Comparison of ENCODE assay signal across 8 cellular contexts in the genomic region with DNA sequence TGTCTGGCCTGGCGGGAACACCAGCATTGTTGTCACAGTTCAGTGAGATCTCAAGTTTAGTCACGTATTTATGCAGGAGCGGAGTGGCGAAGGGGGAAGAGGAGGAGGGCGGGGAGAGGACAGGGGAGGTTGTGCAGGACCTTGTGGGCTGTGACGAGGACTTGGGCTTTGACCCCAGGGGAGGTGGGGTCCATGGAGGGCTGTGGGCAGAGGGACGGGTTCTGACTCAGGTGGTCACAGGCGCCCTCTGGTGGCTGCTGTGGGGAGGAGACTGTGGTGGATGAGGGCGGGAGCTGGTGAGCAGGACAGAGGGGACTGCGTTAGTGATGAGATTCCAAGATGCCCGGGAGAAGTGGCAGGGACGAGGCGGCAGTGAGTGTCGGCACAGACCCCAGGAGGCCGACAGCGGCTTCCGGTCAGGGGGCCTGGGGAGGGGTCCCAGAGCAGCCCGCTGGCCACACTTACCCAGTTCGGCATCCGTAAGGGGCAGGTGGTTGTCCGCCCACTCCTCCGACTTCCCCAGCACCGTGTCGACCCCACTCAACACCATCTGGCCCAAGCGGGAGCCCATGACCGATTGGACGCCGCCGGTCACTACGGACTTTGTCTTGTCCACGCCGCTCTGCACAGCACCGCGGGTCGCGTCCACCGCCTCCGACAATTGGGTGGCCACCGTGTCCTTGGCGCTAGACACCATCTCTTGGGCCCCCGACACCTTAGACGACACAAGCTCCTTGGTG. TPM values are rescaled to one million over a fixed set of nuclear protein-coding genes. Genes with fewer than 3 reads are reported as not detected.
DNase-seq lines count a peak whose midpoint lies in the region; ATAC-seq, FAIRE-seq and TF ChIP-seq lines count a peak whose summit lies in the region.

No MANE protein-coding gene starts in this region.

- no peaks in the 10 kb centered on the region for H3K9me3 ChIP-seq in RWPE2 (ENCODE audit: severe bottlenecking)

- peaks cover 63% of the 10 kb centered on the region for H3K36me3 ChIP-seq in RWPE2 (ENCODE audit: low read depth)

- no peaks in the 10 kb centered on the region for H3K27me3 Mint-ChIP-seq in CD14-positive monocyte (ENCODE audit: low read depth in 3 of 3)
- H3K27me3 Mint-ChIP-seq in glutamatergic neuron (ENCODE audit: unreplicated experiment), result no peaks in the 10 kb centered on the region

- H3K9me3 Mint-ChIP-seq in CD14-positive monocyte (peaks cover 0 to 3% (median 0%) of the 10 kb centered on the region in 7 donors), glutamatergic neuron (ENCODE audit: unreplicated experiment) (peaks cover 2% of the 10 kb centered on the region)

- H3K27ac Mint-ChIP-seq in CD14-positive monocyte (peak overlapping the region in 5 of 7 donors; percentile 30 to 94 (median 69)), glutamatergic neuron (ENCODE audit: unreplicated experiment) (no peak overlapping the region)

- ATAC-seq in HG03354 (IDR thresholded peaks at IDR 0.05; ENCODE audit: poor library complexity, severe bottlenecking, unreplicated experiment), result peak; percentile 48
- ATAC-seq in RWPE2 (ENCODE audit: low read depth), result peak; percentile 61; the same call in 2 of the 3 replicates
- ATAC-seq in HG02973 (IDR thresholded peaks at IDR 0.05; ENCODE audit: unreplicated experiment), result no peak

- no peaks in the 10 kb centered on the region for H3K27me3 ChIP-seq in RWPE2 (ENCODE audit: insufficient read depth, poor library complexity, severe bottlenecking)

- peak; percentile 86 for TF ChIP-seq CTCF in CD14-positive monocyte (IDR thresholded peaks at IDR 0.05)
- peak; percentile 75 for TF ChIP-seq CTCF in RWPE2 (IDR thresholded peaks at IDR 0.05; ENCODE audit: poor library complexity, severe bottlenecking)
- peak; percentile 85 for TF ChIP-seq CTCF in glutamatergic neuron (IDR thresholded peaks at IDR 0.05; ENCODE audit: partially characterized antibody, unreplicated experiment)

- H3K36me3 Mint-ChIP-seq in CD14-positive monocyte, result peaks cover 52 to 88% of the 10 kb centered on the region in 2 donors
- H3K36me3 Mint-ChIP-seq in glutamatergic neuron (ENCODE audit: unreplicated experiment), result no peaks in the 10 kb centered on the region

- H3K4me3 Mint-ChIP-seq in CD14-positive monocyte (no peak overlapping the region), glutamatergic neuron (ENCODE audit: unreplicated experiment) (no peak overlapping the region)

- no peaks in the 10 kb centered on the region for H3K4me1 ChIP-seq in RWPE2 (ENCODE audit: insufficient read depth, poor library complexity, severe bottlenecking)

- intact Hi-C loops in CD14-positive monocyte (cut with micrococcal nuclease), result loop anchor here (5.0 kb wide), 2 partner anchors 39 to 44 kb away; no protein-coding TSS in a partner anchor

- no peak overlapping the region for H3K4me3 ChIP-seq in RWPE2 (ENCODE audit: severe bottlenecking)

- no peak for FAIRE-seq in urothelium cell line (lab: Jason Lieb, UNC)

- H3K4me1 Mint-ChIP-seq in CD14-positive monocyte, result peaks cover 2% of the 10 kb centered on the region
- no peaks in the 10 kb centered on the region for H3K4me1 Mint-ChIP-seq in glutamatergic neuron (ENCODE audit: low read depth, unreplicated experiment)

- DNase-seq in CD14-positive monocyte (ENCODE audit: low spot score) (peak; percentile 56), RWPE2 (ENCODE audit: low spot score) (peak; percentile 59), glutamatergic neuron (peak; percentile 89), pons (ENCODE audit: low spot score) (peak; percentile 53), urothelium cell line (ENCODE audit: low spot score) (peak; percentile 60)
- peak; percentile 91 for DNase-seq in activated effector memory CD4-positive, alpha-beta T cell treated with anti-CD3 and anti-CD28 coated beads, Interleukin-2, amount 50 U/mL, for 16 hours

- H3K27ac ChIP-seq in RWPE2 (ENCODE audit: poor library complexity, severe bottlenecking), result no peak overlapping the region

RNA-seq across cellular contexts. Expression of gene PLIN3, which starts 15.7 kb away (rescaled TPM):
- 100 to 1,000 TPM; 138 to 151 TPM for polyA plus RNA-seq in CD14-positive monocyte
- 6.8 TPM for total RNA-seq in glutamatergic neuron (ENCODE audit: unreplicated experiment)

RNA-seq across cellular contexts. Expression of gene TICAM1, which starts 20.2 kb away (rescaled TPM):
- polyA plus RNA-seq in CD14-positive monocyte, result 1 to 10 TPM; 5.9 to 9.2 TPM
- not detected for total RNA-seq in glutamatergic neuron (ENCODE audit: unreplicated experiment)

RNA-seq across cellular contexts. Expression of gene ARRDC5, which starts 51.0 kb away (rescaled TPM):
- 1 to 10 TPM in 1 of 2 donors, under 1 TPM in 1; 0.46 to 1.0 TPM for polyA plus RNA-seq in CD14-positive monocyte
- total RNA-seq in glutamatergic neuron (ENCODE audit: unreplicated experiment), result not detected

RNA-seq across cellular contexts. Expression of gene UHRF1, which starts 57.6 kb away (rescaled TPM):
- under 1 TPM; 0.06 to 0.63 TPM for polyA plus RNA-seq in CD14-positive monocyte
- total RNA-seq in glutamatergic neuron (ENCODE audit: unreplicated experiment), result 10.4 TPM
